In the genomic region with DNA sequence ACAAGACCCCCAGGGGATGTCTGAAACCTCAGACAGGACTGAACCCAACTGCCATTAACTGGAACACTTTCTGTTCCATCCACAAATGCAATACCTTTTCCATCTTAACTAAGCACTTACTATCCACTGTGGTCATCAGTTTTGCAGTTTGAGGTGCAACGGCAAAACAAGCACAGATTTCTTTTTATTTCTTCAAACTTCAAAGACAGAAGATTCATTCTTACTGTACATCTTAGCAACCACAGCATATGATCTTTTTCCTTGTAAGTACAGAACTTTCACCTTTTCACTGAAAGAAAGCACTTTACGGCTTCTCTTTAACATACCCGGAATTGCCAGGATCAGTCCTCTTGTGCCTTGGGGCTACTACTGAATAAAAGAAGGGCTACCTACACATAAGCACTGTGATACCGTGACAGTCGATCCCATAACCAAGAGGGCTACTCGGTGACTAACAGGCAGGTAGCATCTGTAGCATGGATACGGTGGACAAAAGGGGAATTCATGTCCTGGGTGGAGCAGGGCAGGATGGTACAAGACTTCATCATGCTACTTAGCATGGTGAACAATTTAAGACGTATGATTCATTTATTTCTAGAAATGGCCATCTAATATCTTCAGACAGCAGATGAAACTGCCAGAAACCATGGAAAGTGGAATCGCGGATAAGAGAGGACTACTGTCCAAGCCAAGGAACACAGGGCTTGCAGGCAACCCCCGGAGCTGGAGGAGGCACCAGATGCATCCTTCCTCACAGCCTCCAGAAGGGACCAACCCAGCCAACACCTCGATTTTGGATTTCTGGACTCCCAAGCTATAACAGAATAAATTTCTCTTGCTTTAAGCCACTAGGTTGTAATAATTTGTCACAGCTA, we compare ENCODE assay signal across 21 cellular contexts. TPM values are rescaled to one million over a fixed set of nuclear protein-coding genes. Genes with fewer than 3 reads are reported as not detected.
A peak's percentile ranks its signal among the peaks of the same experiment; 100 is the strongest.
DNase-seq lines count a peak whose midpoint lies in the region; ATAC-seq, FAIRE-seq and TF ChIP-seq lines count a peak whose summit lies in the region.
"Had no signal": no experiment of that assay in that cellular context is flagged by ENCODE, and none has a peak within 500 bp of the region (broad histone marks: within the 10 kb centered on the region; RNA-seq: fewer than 3 reads in every experiment).

No MANE protein-coding gene starts in this region.

- peak overlapping the region; percentile 68 for H3K4me2 ChIP-seq in keratinocyte (ENCODE audit: control insufficient read depth, extremely low read depth, insufficient read depth, low read depth, low read length)

- no peak overlapping the region for H3K27ac Mint-ChIP-seq in activated T-cell treated with anti-CD3 and anti-CD28 coated beads, Interleukin-2, amount 50 U/mL, for 72 hours
- no peak overlapping the region for H3K27ac Mint-ChIP-seq in activated T-cell treated with anti-CD3 and anti-CD28 coated beads, Interleukin-2, amount 50 U/mL, for 24 hours

- intact Hi-C loops in head of caudate nucleus (cut with DNase I), result no loop called here

- no peak overlapping the region for H3K4me3 ChIP-seq in RWPE2 (ENCODE audit: severe bottlenecking)
- peak overlapping the region in 1 of 3 experiments; percentile 15 for H3K4me3 ChIP-seq in keratinocyte (ENCODE audit: control insufficient read depth in 2 of 3, extremely low read depth in 1 of 3, insufficient read depth in 2 of 3, low read depth in 1 of 3, low read length in 3 of 3)

- no peaks in the 10 kb centered on the region for H3K9me3 Mint-ChIP-seq in activated T-cell treated with anti-CD3 and anti-CD28 coated beads, Interleukin-2, amount 50 U/mL, for 72 hours
- no peaks in the 10 kb centered on the region for H3K9me3 Mint-ChIP-seq in activated T-cell treated with anti-CD3 and anti-CD28 coated beads, Interleukin-2, amount 50 U/mL, for 24 hours

- no peaks in the 10 kb centered on the region for H3K79me2 ChIP-seq in keratinocyte (ENCODE audit: control insufficient read depth, insufficient read depth, low read length)

- no peak for DNase-seq in activated T-cell treated with anti-CD3 and anti-CD28 coated beads, Interleukin-2, amount 50 U/mL, for 72 hours
- no peak for DNase-seq in activated T-cell treated with anti-CD3 and anti-CD28 coated beads, Interleukin-2, amount 50 U/mL, for 24 hours
- DNase-seq in RWPE2 (ENCODE audit: low spot score) (no peak), dermis blood vessel endothelial cell (peak; percentile 50), keratinocyte (ENCODE audit: low read depth, low spot score) (peak; percentile 99), head of caudate nucleus (no peak), DMS53 treated with DMSO at 0.1 percent for 48 hours (lab: John Stamatoyannopoulos, UW; ENCODE audit: unreplicated experiment) (no peak)
- DNase-seq: GDM1, KBM-7, MV-4-11, NCI-H187, NCI-H446 treated with DMSO at 0.1 percent for 48 hours, NCI-H526 treated with DMSO at 0.1 percent for 48 hours, OCI-M1, SHP77 had no signal

- H3K4me1 ChIP-seq in RWPE2 (ENCODE audit: insufficient read depth, poor library complexity, severe bottlenecking), result peaks cover 48% of the 10 kb centered on the region
- H3K4me1 ChIP-seq in keratinocyte (ENCODE audit: control insufficient read depth, extremely low read depth, insufficient read depth, low read length), result peaks cover 50% of the 10 kb centered on the region

- no peak for TF ChIP-seq CTCF in RWPE2 (IDR thresholded peaks at IDR 0.05; ENCODE audit: poor library complexity, severe bottlenecking)
- TF ChIP-seq CTCF in keratinocyte (optimal IDR thresholded peaks at IDR 0.05 in 1 of 3, IDR thresholded peaks at IDR 0.05 in 1 of 3, conservative IDR thresholded peaks at IDR 0.05 in 1 of 3; ENCODE audit: extremely low read depth in 1 of 3, insufficient read depth in 2 of 3, low read length in 3 of 3), result no peak

- H3K9ac ChIP-seq in keratinocyte (ENCODE audit: control insufficient read depth, extremely low read depth, insufficient read depth, low read length), result peak overlapping the region; percentile 75

- H3K27me3 ChIP-seq in RWPE2 (ENCODE audit: insufficient read depth, poor library complexity, severe bottlenecking), result no peaks in the 10 kb centered on the region
- H3K27me3 ChIP-seq in keratinocyte (ENCODE audit: control insufficient read depth, extremely low read depth, insufficient read depth, low read length), result no peaks in the 10 kb centered on the region

- H3K27me3 Mint-ChIP-seq in activated T-cell treated with anti-CD3 and anti-CD28 coated beads, Interleukin-2, amount 50 U/mL, for 72 hours (ENCODE audit: low read depth), result peaks cover 50% of the 10 kb centered on the region
- H3K27me3 Mint-ChIP-seq in activated T-cell treated with anti-CD3 and anti-CD28 coated beads, Interleukin-2, amount 50 U/mL, for 24 hours, result peaks cover 72% of the 10 kb centered on the region

- dilution Hi-C loops in keratinocyte (cut with MboI; ENCODE audit: extremely low pct_ligation_motif_present, low sequenced_read_pairs), result no loop called here

- no peaks in the 10 kb centered on the region for H3K9me3 ChIP-seq in RWPE2 (ENCODE audit: severe bottlenecking)
- H3K9me3 ChIP-seq in keratinocyte (ENCODE audit: control insufficient read depth, low read depth, low read length), result no peaks in the 10 kb centered on the region

- H2AFZ ChIP-seq in keratinocyte (ENCODE audit: control insufficient read depth, low read length), result no peak overlapping the region

- peak; percentile 29 for ATAC-seq in activated T-cell treated with anti-CD3 and anti-CD28 coated beads, Interleukin-2, amount 50 U/mL, for 72 hours (replicated peaks in 1 of 2)
- ATAC-seq in RWPE2 (ENCODE audit: low read depth) (peak; percentile 62), GM18868 (IDR thresholded peaks at IDR 0.05; ENCODE audit: unreplicated experiment) (no peak)

- H3K4me3 Mint-ChIP-seq in activated T-cell treated with anti-CD3 and anti-CD28 coated beads, Interleukin-2, amount 50 U/mL, for 72 hours, result peak overlapping the region; percentile 25 to 48
- H3K4me3 Mint-ChIP-seq in activated T-cell treated with anti-CD3 and anti-CD28 coated beads, Interleukin-2, amount 50 U/mL, for 24 hours, result no peak overlapping the region
- H3K4me3 Mint-ChIP-seq: CD14-positive monocyte had no signal

- no peaks in the 10 kb centered on the region for H3K36me3 Mint-ChIP-seq in activated T-cell treated with anti-CD3 and anti-CD28 coated beads, Interleukin-2, amount 50 U/mL, for 72 hours (ENCODE audit: insufficient read depth in 2 of 2)
- H3K36me3 Mint-ChIP-seq in activated T-cell treated with anti-CD3 and anti-CD28 coated beads, Interleukin-2, amount 50 U/mL, for 24 hours (ENCODE audit: low read depth), result no peaks in the 10 kb centered on the region
- H3K36me3 Mint-ChIP-seq: CD14-positive monocyte had no signal

- FAIRE-seq in keratinocyte (lab: Jason Lieb, UNC), result peak; percentile 88
- FAIRE-seq: GM18507, GM19239, H54 had no signal

- no peaks in the 10 kb centered on the region for H3K36me3 ChIP-seq in RWPE2 (ENCODE audit: low read depth)
- no peaks in the 10 kb centered on the region for H3K36me3 ChIP-seq in keratinocyte (ENCODE audit: control insufficient read depth in 2 of 2, extremely low read depth in 1 of 2, insufficient read depth in 2 of 2, low read length in 2 of 2)

- H4K20me1 ChIP-seq in keratinocyte (ENCODE audit: control insufficient read depth, extremely low read depth, insufficient read depth, low read length), result no peaks in the 10 kb centered on the region

- peak overlapping the region; percentile 70 for H3K27ac ChIP-seq in RWPE2 (ENCODE audit: poor library complexity, severe bottlenecking)
- peak overlapping the region; percentile 99 for H3K27ac ChIP-seq in keratinocyte (ENCODE audit: control insufficient read depth, insufficient read depth, low read length)
- H3K27ac ChIP-seq: 22Rv1 had no signal

- no peaks in the 10 kb centered on the region for H3K9me1 ChIP-seq in keratinocyte (ENCODE audit: control insufficient read depth, extremely low read depth, insufficient read depth, low read length)

- peaks cover 27% of the 10 kb centered on the region for H3K4me1 Mint-ChIP-seq in activated T-cell treated with anti-CD3 and anti-CD28 coated beads, Interleukin-2, amount 50 U/mL, for 72 hours (ENCODE audit: low read depth)
- peaks cover 5% of the 10 kb centered on the region for H3K4me1 Mint-ChIP-seq in activated T-cell treated with anti-CD3 and anti-CD28 coated beads, Interleukin-2, amount 50 U/mL, for 24 hours (ENCODE audit: low read depth)

RNA-seq across cellular contexts. Expression of a gene that starts 18.4 kb away (rescaled TPM):
- under 1 TPM in 1 of 2 donors, not detected in 1; 0.07 TPM for total RNA-seq in activated T-cell treated with anti-CD3 and anti-CD28 coated beads, Interleukin-2, amount 50 U/mL, for 72 hours
- 88.8 and 98.8 TPM in 2 replicates for total RNA-seq in dermis blood vessel endothelial cell
- 0.08 to 0.19 TPM (median 0.09 TPM) in 3 replicates for polyA plus RNA-seq in keratinocyte
- 1.1 TPM for polyA plus RNA-seq in keratinocyte (2011; ENCODE audit: low read depth)
- polyA plus RNA-seq in keratinocyte (2011; cell fraction: cytosol; rRNA removed), result 0.06 and 0.12 TPM in 2 replicates
- polyA plus RNA-seq in keratinocyte (2011; cell fraction: nucleus; rRNA removed), result 0.23 and 0.35 TPM in 2 replicates
- 0.07 TPM in 1 of 2 replicates, not detected in the other for polyA plus RNA-seq in keratinocyte (2012; ENCODE audit: low replicate concordance)
- polyA minus RNA-seq in keratinocyte, result 0.61 to 0.89 TPM in 2 of 3 replicates, not detected in the other
- polyA minus RNA-seq in keratinocyte (2011; cell fraction: cytosol; rRNA and poly(A)+ RNA removed), result not detected
- 0.42 and 1.0 TPM in 2 replicates for polyA minus RNA-seq in keratinocyte (2011; cell fraction: nucleus; rRNA and poly(A)+ RNA removed)

Comparison
In these comparisons a context has a peak if more than half of its experiments do, and no peak if none do; other contexts are left out.
1. DNase-seq: peak in dermis blood vessel endothelial cell (single experiment) and keratinocyte (single experiment); none in activated T-cell treated with anti-CD3 and anti-CD28 coated beads, Interleukin-2, amount 50 U/mL, for 72 hours (0 of 2), activated T-cell treated with anti-CD3 and anti-CD28 coated beads, Interleukin-2, amount 50 U/mL, for 24 hours (single experiment), RWPE2 (single experiment), head of caudate nucleus (0 of 42) and DMS53 treated with DMSO at 0.1 percent for 48 hours (single experiment).
2. RNA of a gene that starts 18.4 kb away (total RNA-seq): 88.8 to 98.8 TPM in dermis blood vessel endothelial cell; 0.07 TPM in activated T-cell treated with anti-CD3 and anti-CD28 coated beads, Interleukin-2, amount 50 U/mL, for 72 hours; every median in the first group is over 10 times any median in the second.